Comparison of ENCODE assay signal across 17 cellular contexts in genomic region chr17:7707858-7708750, GRCh38. TPM values are rescaled to one million over a fixed set of nuclear protein-coding genes. Genes with fewer than 3 reads are reported as not detected.
A peak's percentile ranks its signal among the peaks of the same experiment; 100 is the strongest.
DNase-seq lines count a peak whose midpoint lies in the region; ATAC-seq and TF ChIP-seq lines count a peak whose summit lies in the region.
"Had no signal": no experiment of that assay in that cellular context is flagged by ENCODE, and none has a peak within 500 bp of the region (broad histone marks: within the 10 kb centered on the region; RNA-seq: fewer than 3 reads in every experiment).

No MANE protein-coding gene starts in this region.

- no peak overlapping the region for H3K23ac ChIP-seq in neuronal stem cell (ENCODE audit: low read depth, low read length, poor library complexity)

- DNase-seq in neuronal stem cell (ENCODE audit: low spot score) (no peak), upper lobe of right lung (peak; percentile 57), colonic mucosa (no peak), NCI-H1417 treated with DMSO at 0.1 percent for 48 hours (lab: John Stamatoyannopoulos, UW) (no peak), MCF 10A (ENCODE audit: unreplicated experiment) (no peak)
- DNase-seq: ACHN; Caco-2; CD4-positive, alpha-beta T cell; HCEC 1CT; HFFc6 had no signal

- no peak overlapping the region for H2BK12ac ChIP-seq in neuronal stem cell (ENCODE audit: low read length)

- no peak overlapping the region for H4K91ac ChIP-seq in neuronal stem cell (ENCODE audit: low read depth, low read length, poor library complexity)

- no peak overlapping the region for H4K8ac ChIP-seq in neuronal stem cell (ENCODE audit: low read depth, low read length)

- H3K9ac ChIP-seq in neuronal stem cell (ENCODE audit: low read depth, low read length, poor library complexity) (peak overlapping the region; percentile 39), colonic mucosa (ENCODE audit: low read depth in 2 of 2, low read length in 2 of 2) (no peak overlapping the region)

- BruUV-seq in MCF 10A (replicated peaks; lab: Mats Ljungman, UMichigan): no TSS peak

- H3K27ac ChIP-seq in neuronal stem cell (replicated peaks; ENCODE audit: low read length): no peak overlapping the region
- no peak overlapping the region for H3K27ac ChIP-seq in upper lobe of right lung
- H3K27ac ChIP-seq in colonic mucosa: no peak overlapping the region
- H3K27ac ChIP-seq: C4-2B had no signal

- H3K14ac ChIP-seq in neuronal stem cell (ENCODE audit: low read length): no peak overlapping the region

- POLR2A ChIA-PET in MCF 10A (lab: Yijun Ruan, JAX): interaction anchor here (1.0 to 3.7 kb wide), 2 partner anchors 9 to 81 kb away, joined by 3 to 18 read pairs; partner anchors contain the start of gene DNAH2

- H3K4me3 ChIP-seq in neuronal stem cell (ENCODE audit: low read length in 2 of 2) (no peak overlapping the region), upper lobe of right lung (no peak overlapping the region), colonic mucosa (no peak overlapping the region)

- H3K9me3 Mint-ChIP-seq in brain (peaks cover 0 to 9% (median 0%) of the 10 kb centered on the region in 5 experiments), nephron (no peaks in the 10 kb centered on the region), MCF 10A (ENCODE audit: unreplicated experiment) (no peaks in the 10 kb centered on the region)
- H3K9me3 Mint-ChIP-seq: CD4-positive, alpha-beta T cell; HFFc6 had no signal

- peaks cover 10% of the 10 kb centered on the region for H3K79me1 ChIP-seq in neuronal stem cell (ENCODE audit: low read depth, low read length)

- H3K4me2 ChIP-seq in neuronal stem cell (ENCODE audit: insufficient read depth, low read length, poor library complexity, severe bottlenecking): no peak overlapping the region

- TF ChIP-seq CTCF in brain (conservative IDR thresholded peaks at IDR 0.05) (no peak), nephron (IDR thresholded peaks at IDR 0.05; ENCODE audit: unreplicated experiment in 3 of 3) (no peak), upper lobe of right lung (IDR thresholded peaks at IDR 0.05) (no peak), colonic mucosa (IDR thresholded peaks at IDR 0.05) (no peak), MCF 10A (IDR thresholded peaks at IDR 0.05; ENCODE audit: unreplicated experiment) (no peak)

- H3K4me3 Mint-ChIP-seq in brain (peak overlapping the region; percentile 91 to 96 (median 95)), nephron (peak overlapping the region; percentile 11 to 55 (median 45)), MCF 10A (ENCODE audit: unreplicated experiment) (no peak overlapping the region)
- H3K4me3 Mint-ChIP-seq: CD4-positive, alpha-beta T cell; HFFc6; IgD-negative memory B cell had no signal

- H3K27me3 ChIP-seq in neuronal stem cell (ENCODE audit: control insufficient read depth in 3 of 3, insufficient read depth in 3 of 3, low read depth in 1 of 3, low read length in 3 of 3): no peaks in the 10 kb centered on the region
- peaks cover 66% of the 10 kb centered on the region for H3K27me3 ChIP-seq in upper lobe of right lung
- peaks cover 18% of the 10 kb centered on the region for H3K27me3 ChIP-seq in colonic mucosa

- H3K27me3 Mint-ChIP-seq in brain (peaks cover 12% of the 10 kb centered on the region), nephron (ENCODE audit: low read depth) (peaks cover 48% of the 10 kb centered on the region), MCF 10A (ENCODE audit: insufficient read depth, unreplicated experiment) (peaks cover 28% of the 10 kb centered on the region)

- intact Hi-C loops in upper lobe of right lung (cut with DNase I): no loop called here
- intact Hi-C loops in colonic mucosa (cut with DNase I): no loop called here
- intact Hi-C loops in MCF 10A (cut with micrococcal nuclease): no loop called here

- H3K27ac Mint-ChIP-seq in brain (peak overlapping the region in 3 of 5 experiments; percentile 73 to 97 (median 95)), nephron (no peak overlapping the region), MCF 10A (ENCODE audit: low read depth, unreplicated experiment) (no peak overlapping the region)
- H3K27ac Mint-ChIP-seq: CD4-positive, alpha-beta T cell; HFFc6; IgD-negative memory B cell had no signal

- H3K36me3 ChIP-seq in neuronal stem cell (replicated peaks in 1 of 2; ENCODE audit: control insufficient read depth in 2 of 2, insufficient read depth in 2 of 2, low read length in 2 of 2) (peaks cover 0 to 25% of the 10 kb centered on the region in 2 donors), upper lobe of right lung (no peaks in the 10 kb centered on the region), colonic mucosa (no peaks in the 10 kb centered on the region)

- no peak overlapping the region for H3K4ac ChIP-seq in neuronal stem cell (ENCODE audit: low read length)

- H2BK15ac ChIP-seq in neuronal stem cell (ENCODE audit: low read length): no peak overlapping the region

- H2BK5ac ChIP-seq in neuronal stem cell (ENCODE audit: low read length): no peak overlapping the region

- H3K4me1 Mint-ChIP-seq in brain (peaks cover 86% of the 10 kb centered on the region), nephron (peaks cover 47% of the 10 kb centered on the region), MCF 10A (ENCODE audit: insufficient read depth, unreplicated experiment) (peaks cover 6% of the 10 kb centered on the region)

- H3K18ac ChIP-seq in neuronal stem cell (ENCODE audit: low read length): no peak overlapping the region

- H2AFZ ChIP-seq in neuronal stem cell (ENCODE audit: low read length): no peak overlapping the region

- no peaks in the 10 kb centered on the region for H3K9me3 ChIP-seq in neuronal stem cell (replicated peaks in 1 of 2; ENCODE audit: control insufficient read depth in 2 of 2, insufficient read depth in 1 of 2, low read depth in 1 of 2, low read length in 2 of 2)
- H3K9me3 ChIP-seq in upper lobe of right lung: no peaks in the 10 kb centered on the region
- no peaks in the 10 kb centered on the region for H3K9me3 ChIP-seq in colonic mucosa
- H3K9me3 ChIP-seq: Caco-2 had no signal

- ATAC-seq in upper lobe of right lung (no peak), HG03521 (IDR thresholded peaks at IDR 0.05; ENCODE audit: unreplicated experiment) (no peak)
- ATAC-seq: HepG2 had no signal

- no CpG with 5 or more reads among the region's 22 CpGs for WGBS in neuronal stem cell (ENCODE audit: extremely low coverage in 2 of 2, insufficient read length in 2 of 2, insufficient replicate concordance in 1 of 2), 2 donors

- H3K4me1 ChIP-seq in neuronal stem cell (ENCODE audit: control insufficient read depth in 2 of 2, insufficient read depth in 1 of 2, low read depth in 1 of 2, low read length in 2 of 2) (peaks cover 44 to 58% of the 10 kb centered on the region in 2 donors), upper lobe of right lung (peaks cover 12% of the 10 kb centered on the region), colonic mucosa (no peaks in the 10 kb centered on the region)
- H3K4me1 ChIP-seq: Caco-2 had no signal

- no peak overlapping the region for H2BK120ac ChIP-seq in neuronal stem cell (ENCODE audit: low read depth, low read length)

- no peak overlapping the region for H2AK5ac ChIP-seq in neuronal stem cell (ENCODE audit: low read depth, low read length)

- CTCF ChIA-PET in MCF 10A (lab: Yijun Ruan, JAX): interaction anchor here (0.8 to 1.6 kb wide), 2 partner anchors 19 to 403 kb away, joined by 3 to 5 read pairs; partner anchors contain the start of gene WRAP53

- H3K36me3 Mint-ChIP-seq in brain (peaks cover 9% of the 10 kb centered on the region), nephron (ENCODE audit: low read depth) (peaks cover 17% of the 10 kb centered on the region), MCF 10A (ENCODE audit: insufficient read depth, unreplicated experiment) (peaks cover 4% of the 10 kb centered on the region)

RNA-seq across cellular contexts. Expression of gene EFNB3, which starts 3.1 kb away (rescaled TPM):
- 54.0 TPM for polyA plus RNA-seq in brain (ENCODE audit: insufficient read depth, low read depth, low replicate concordance)
- 35.0 TPM for polyA plus RNA-seq in neuronal stem cell (2013, experiment 1 of 2)
- 34.3 TPM for polyA plus RNA-seq in neuronal stem cell (2013, experiment 2 of 2)
- total RNA-seq in upper lobe of right lung: 0.32 TPM
- under 1 TPM; 0.42 to 0.82 TPM for total RNA-seq in colonic mucosa
- total RNA-seq in MCF 10A (2022): 1.3 and 1.4 TPM in 2 replicates
- total RNA-seq: CD4-positive, alpha-beta T cell had no signal
- polyA plus RNA-seq: IgD-negative memory B cell had no signal

RNA-seq across cellular contexts. Expression of gene DNAH2, which starts 9.4 kb away (rescaled TPM):
- polyA plus RNA-seq in brain (ENCODE audit: insufficient read depth, low read depth, low replicate concordance): 3.8 TPM
- 0.77 TPM for polyA plus RNA-seq in neuronal stem cell (2013, experiment 1 of 2)
- polyA plus RNA-seq in neuronal stem cell (2013, experiment 2 of 2): 0.61 TPM
- 0.58 TPM for total RNA-seq in upper lobe of right lung
- total RNA-seq in colonic mucosa: under 1 TPM; 0.32 to 0.62 TPM
- total RNA-seq in MCF 10A (2022): 0.05 and 0.12 TPM in 2 replicates
- total RNA-seq: CD4-positive, alpha-beta T cell; HepG2; HFFc6 had no signal
- polyA plus RNA-seq: HepG2, IgD-negative memory B cell had no signal

RNA-seq across cellular contexts. Expression of gene WRAP53, which starts 19.8 kb away (rescaled TPM):
- 42.0 TPM for polyA plus RNA-seq in brain (ENCODE audit: insufficient read depth, low read depth, low replicate concordance)
- 20.0 TPM for polyA plus RNA-seq in neuronal stem cell (2013, experiment 1 of 2)
- 20.0 TPM for polyA plus RNA-seq in neuronal stem cell (2013, experiment 2 of 2)
- 5.7 TPM for total RNA-seq in upper lobe of right lung
- total RNA-seq in colonic mucosa: 10 to 100 TPM in 1 of 2 donors, 1 to 10 TPM in 1; 6.0 to 22.6 TPM
- total RNA-seq in MCF 10A (2022): 10.7 and 11.7 TPM in 2 replicates

RNA-seq across cellular contexts. Expression of gene TP53, which starts 20.8 kb away (rescaled TPM):
- 58.4 TPM for polyA plus RNA-seq in brain (ENCODE audit: insufficient read depth, low read depth, low replicate concordance)
- 144 TPM for polyA plus RNA-seq in neuronal stem cell (2013, experiment 1 of 2)
- polyA plus RNA-seq in neuronal stem cell (2013, experiment 2 of 2): 143 TPM
- total RNA-seq in upper lobe of right lung (41.7 TPM), colonic mucosa (10 to 100 TPM; 64.3 to 90.0 TPM), MCF 10A (2022) (131 and 181 TPM in 2 replicates)

RNA-seq across cellular contexts. Expression of gene ATP1B2, which starts 57.4 kb away (rescaled TPM):
- 149 TPM for polyA plus RNA-seq in brain (ENCODE audit: insufficient read depth, low read depth, low replicate concordance)
- 42.2 TPM for polyA plus RNA-seq in neuronal stem cell (2013, experiment 1 of 2)
- polyA plus RNA-seq in neuronal stem cell (2013, experiment 2 of 2): 43.5 TPM
- 4.8 TPM for total RNA-seq in upper lobe of right lung
- 1 to 10 TPM in 1 of 2 donors, under 1 TPM in 1; 0.54 to 1.4 TPM for total RNA-seq in colonic mucosa
- total RNA-seq in MCF 10A (2022): not detected in 2 replicates
- total RNA-seq: HepG2, HFFc6 had no signal
- polyA plus RNA-seq: BJ, HepG2, IgD-negative memory B cell had no signal

Comparison
In these comparisons a context has a peak if more than half of its experiments do, and no peak if none do; other contexts are left out.
1. H3K27ac Mint-ChIP-seq: peak in brain (3 of 5); none in nephron (0 of 3) and MCF 10A (single experiment).